In genomic region chr10:101060036-101060950, GRCh38 we compare ENCODE assay signal across 8 cellular contexts. TPM values are rescaled to one million over a fixed set of nuclear protein-coding genes. Genes with fewer than 3 reads are reported as not detected.
DNase-seq lines count a peak whose midpoint lies in the region; ATAC-seq and TF ChIP-seq lines count a peak whose summit lies in the region.

No MANE protein-coding gene starts in this region.

- H3K27ac ChIP-seq in left ventricle myocardium inferior (replicated peaks) (peak overlapping the region; percentile 99), psoas muscle (peak overlapping the region; percentile 99), urinary bladder (ENCODE audit: low read depth) (peak overlapping the region; percentile 96)

- intact Hi-C loops in left ventricle myocardium inferior (cut with micrococcal nuclease) (no loop called here), psoas muscle (cut with DNase I) (loop anchor here (1.0 to 2.0 kb wide), 2 partner anchors 8 to 17 kb away; no protein-coding TSS in a partner anchor)

- ATAC-seq in HG02763 (IDR thresholded peaks at IDR 0.05; ENCODE audit: unreplicated experiment), result peak; percentile 41
- ATAC-seq in psoas muscle, result peak; percentile 74 to 89 (median 78)

- DNase-seq in NCI-H1417 (lab: John Stamatoyannopoulos, UW) (peak; percentile 88 to 96 (median 88)), SW 1271 (lab: John Stamatoyannopoulos, UW) (peak; percentile 84 to 91), amniotic epithelial cell (ENCODE audit: low read depth) (peak; percentile 90), left ventricle myocardium inferior (peak; percentile 94), psoas muscle (peak; percentile 93 to 96)

- no peaks in the 10 kb centered on the region for H3K9me3 ChIP-seq in left ventricle myocardium inferior (replicated peaks)
- H3K9me3 ChIP-seq in psoas muscle, result no peaks in the 10 kb centered on the region

- H3K4me1 ChIP-seq in left ventricle myocardium inferior (peaks cover 58% of the 10 kb centered on the region), psoas muscle (peaks cover 25% of the 10 kb centered on the region), urinary bladder (ENCODE audit: insufficient read depth) (no peaks in the 10 kb centered on the region)

- H3K27me3 ChIP-seq in left ventricle myocardium inferior (ENCODE audit: low read depth) (peaks cover 23% of the 10 kb centered on the region), psoas muscle (ENCODE audit: insufficient read depth in 3 of 3, low read length in 2 of 3) (peaks cover 0 to 22% (median 0%) of the 10 kb centered on the region in 3 donors)

- H3K36me3 ChIP-seq in left ventricle myocardium inferior (no peaks in the 10 kb centered on the region), psoas muscle (ENCODE audit: insufficient read depth in 1 of 2, low read depth in 1 of 2) (no peaks in the 10 kb centered on the region), urinary bladder (ENCODE audit: insufficient read depth) (no peaks in the 10 kb centered on the region)

- H3K4me3 ChIP-seq in left ventricle myocardium inferior (peak overlapping the region; percentile 88), psoas muscle (peak overlapping the region; percentile 97), urinary bladder (ENCODE audit: low read depth, low read length) (peak overlapping the region; percentile 66)

- TF ChIP-seq CTCF in GM12872 (IDR thresholded peaks at IDR 0.05; ENCODE audit: insufficient read depth, low read depth, low read length) (peak; percentile 85), left ventricle myocardium inferior (IDR thresholded peaks at IDR 0.05; ENCODE audit: borderline replicate concordance) (peak; percentile 88), psoas muscle (IDR thresholded peaks at IDR 0.05) (peak; percentile 92)

- WGBS in psoas muscle, 3 donors, result 0 to 1% (median 0%) methylated on average over 37 of the region's 37 CpGs
- WGBS in urinary bladder, result under 1% methylated on average over 37 of the region's 37 CpGs

RNA-seq across cellular contexts. Expression of gene KAZALD1, which starts 1.5 kb away (rescaled TPM):
- total RNA-seq in left ventricle myocardium inferior (5.1 TPM), psoas muscle (10 to 100 TPM in 1 of 4 donors, 1 to 10 TPM in 3; 1.5 to 10.7 (median 5.2) TPM), urinary bladder (27.0 TPM)
- polyA plus RNA-seq in psoas muscle (1 to 10 TPM; 1.9 to 3.1 (median 3.0) TPM), urinary bladder (5.9 TPM)

RNA-seq across cellular contexts. Expression of gene SFXN3, which starts 29.3 kb away (rescaled TPM):
- total RNA-seq in left ventricle myocardium inferior (13.4 TPM), psoas muscle (1 to 10 TPM; 4.4 to 7.0 (median 4.9) TPM), urinary bladder (29.9 TPM)
- polyA plus RNA-seq in psoas muscle (1 to 10 TPM; 3.2 to 6.1 (median 4.9) TPM), urinary bladder (34.7 TPM)

RNA-seq across cellular contexts. Expression of gene PDZD7, which starts 29.4 kb away (rescaled TPM):
- total RNA-seq in left ventricle myocardium inferior (0.27 TPM), psoas muscle (under 1 TPM in 2 of 4 donors, not detected in 2; 0.08 to 0.54 TPM), urinary bladder (0.21 TPM)
- polyA plus RNA-seq in psoas muscle (under 1 TPM; 0.04 to 0.30 (median 0.06) TPM), urinary bladder (0.46 TPM)

Comparison
In these comparisons a context has a peak if more than half of its experiments do, and no peak if none do; other contexts are left out.
1. Peak in every context shown above with its lines: DNase-seq, ATAC-seq, H3K4me3 ChIP-seq and H3K27ac ChIP-seq.